ENCODE assay signal across 8 cellular contexts in genomic region chr14:93543766-93544165, GRCh38.
DNase-seq lines count a peak whose midpoint lies in the region; TF ChIP-seq lines count a peak whose summit lies in the region.

No MANE protein-coding gene starts in this region.

- H3K9me2 ChIP-seq in PC-9 (ENCODE audit: insufficient read depth), result no peaks in the 10 kb centered on the region

- peak; percentile 1 for DNase-seq in AG09309 (ENCODE audit: low read depth)
- no peak for DNase-seq in PC-9
- DNase-seq in fibroblast of villous mesenchyme (ENCODE audit: low read depth), result peak; percentile 30
- DNase-seq in stimulated activated CD4-positive, alpha-beta T cell treated with anti-CD3 and anti-CD28 coated beads, Interleukin-4, amount 100 ng/mL, for 4 hours, result no peak
- no peak for DNase-seq in GOT3 (lab: John Stamatoyannopoulos, UW)
- no peak for DNase-seq in NK-92 (lab: John Stamatoyannopoulos, UW; ENCODE audit: unreplicated experiment)
- DNase-seq in HPDE6-E6E7 (ENCODE audit: extremely low spot score), result no peak

- no peaks in the 10 kb centered on the region for H3K79me2 ChIP-seq in PC-9 (ENCODE audit: low read depth)

- TF ChIP-seq CTCF in AG09309 (IDR thresholded peaks at IDR 0.05; ENCODE audit: control insufficient read depth, insufficient read depth, low read depth, low read length, missing control alignments) (peak; percentile 36), GM12874 (IDR thresholded peaks at IDR 0.05; ENCODE audit: insufficient read depth, low read depth, low read length) (peak; percentile 14; the same call in 1 of the 2 replicates), PC-9 (conservative IDR thresholded peaks at IDR 0.05) (peak; percentile 60), fibroblast of villous mesenchyme (IDR thresholded peaks at IDR 0.05; ENCODE audit: insufficient read depth, low read depth, low read length) (peak; percentile 43)

- no peak overlapping the region for H2AFZ ChIP-seq in PC-9

- H3K27ac ChIP-seq in PC-9, result no peak overlapping the region

- H3K27me3 ChIP-seq in PC-9 (ENCODE audit: insufficient read depth, low read depth), result peaks cover 55% of the 10 kb centered on the region

- no peaks in the 10 kb centered on the region for H3K9me3 ChIP-seq in PC-9 (ENCODE audit: insufficient read depth, low read depth)

- no peak overlapping the region for H3K4me2 ChIP-seq in PC-9

- no peaks in the 10 kb centered on the region for H3K36me3 ChIP-seq in PC-9 (ENCODE audit: low read depth)

- intact Hi-C loops in PC-9 (cut with micrococcal nuclease; ENCODE audit: unreplicated experiment), result loop anchor here (5.0 kb wide), 3 partner anchors 256 to 336 kb away; partner anchors contain the start of genes GON7 and UBR7

- CTCF ChIA-PET in PC-9 (lab: Charles Lee), result no interaction called here

- POLR2A ChIA-PET in PC-9 (lab: Charles Lee; ENCODE audit: unreplicated experiment), result no interaction called here

- H3K4me3 ChIP-seq in AG09309 (ENCODE audit: control insufficient read depth, low read depth, low read length), result no peak overlapping the region
- no peak overlapping the region for H3K4me3 ChIP-seq in PC-9
- no peak overlapping the region for H3K4me3 ChIP-seq in fibroblast of villous mesenchyme (ENCODE audit: low read depth, low read length)

- H4K20me1 ChIP-seq in PC-9 (ENCODE audit: insufficient read depth), result no peaks in the 10 kb centered on the region

- no peaks in the 10 kb centered on the region for H3K4me1 ChIP-seq in PC-9 (replicated peaks; ENCODE audit: insufficient read depth)

- BruUV-seq in PC-9 (replicated peaks; lab: Mats Ljungman, UMichigan), result no TSS peak

- H3F3A ChIP-seq in PC-9 (ENCODE audit: insufficient read depth, low read depth), result no peaks in the 10 kb centered on the region

Comparison
In these comparisons a context has a peak if more than half of its experiments do, and no peak if none do; other contexts are left out.
1. DNase-seq: peak in AG09309 (single experiment) and fibroblast of villous mesenchyme (single experiment); none in PC-9 (0 of 2), stimulated activated CD4-positive, alpha-beta T cell treated with anti-CD3 and anti-CD28 coated beads, Interleukin-4, amount 100 ng/mL, for 4 hours (0 of 2), GOT3 (single experiment), NK-92 (single experiment) and HPDE6-E6E7 (single experiment).
2. Peak in every context shown above with its lines, with median percentiles within 50 percentile points of each other: CTCF ChIP-seq.